In the genomic region with DNA sequence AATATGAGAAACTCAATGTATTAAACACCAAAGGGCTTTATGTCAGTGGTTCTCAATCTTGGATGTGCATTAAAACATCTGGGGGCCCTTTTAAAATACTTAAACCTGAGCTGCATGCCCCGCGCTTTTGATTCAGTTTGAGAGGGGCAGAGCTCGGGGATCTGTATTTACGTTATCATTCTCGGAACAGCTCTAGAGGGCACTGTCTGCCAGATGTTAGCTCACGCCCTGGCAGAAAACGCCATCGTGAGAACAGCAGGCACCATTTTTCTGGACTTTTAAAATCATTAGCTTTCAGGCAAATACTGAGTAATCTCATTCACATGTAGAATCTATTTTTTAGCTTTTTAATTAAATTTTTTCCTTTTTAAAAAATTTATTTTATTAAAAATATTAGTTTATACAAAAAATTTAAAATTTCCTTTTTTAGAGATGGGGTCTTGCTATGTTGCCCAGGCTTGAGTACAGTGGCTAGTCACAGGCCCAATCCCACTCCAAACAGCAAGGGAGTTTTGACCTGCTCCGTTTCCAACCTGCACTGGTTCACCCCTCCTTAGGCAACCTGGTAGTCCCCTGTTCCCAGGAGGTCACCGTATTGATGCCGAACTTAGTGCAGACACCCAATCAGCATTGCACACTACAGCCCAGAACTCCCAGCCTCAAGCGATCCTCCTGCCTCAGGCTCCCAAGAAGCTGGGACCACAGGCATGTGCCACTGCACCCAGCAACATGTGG, we compare ENCODE assay signal across 1 cellular context.
TF ChIP-seq lines count a peak whose summit lies in the region.

No MANE protein-coding gene starts in this region.

TF ChIP-seq in Ishikawa, 13 proteins besides CTCF, POLR2A, EP300 and RAD21 (continued from another document):
- TF ChIP-seq, protein P1, sequence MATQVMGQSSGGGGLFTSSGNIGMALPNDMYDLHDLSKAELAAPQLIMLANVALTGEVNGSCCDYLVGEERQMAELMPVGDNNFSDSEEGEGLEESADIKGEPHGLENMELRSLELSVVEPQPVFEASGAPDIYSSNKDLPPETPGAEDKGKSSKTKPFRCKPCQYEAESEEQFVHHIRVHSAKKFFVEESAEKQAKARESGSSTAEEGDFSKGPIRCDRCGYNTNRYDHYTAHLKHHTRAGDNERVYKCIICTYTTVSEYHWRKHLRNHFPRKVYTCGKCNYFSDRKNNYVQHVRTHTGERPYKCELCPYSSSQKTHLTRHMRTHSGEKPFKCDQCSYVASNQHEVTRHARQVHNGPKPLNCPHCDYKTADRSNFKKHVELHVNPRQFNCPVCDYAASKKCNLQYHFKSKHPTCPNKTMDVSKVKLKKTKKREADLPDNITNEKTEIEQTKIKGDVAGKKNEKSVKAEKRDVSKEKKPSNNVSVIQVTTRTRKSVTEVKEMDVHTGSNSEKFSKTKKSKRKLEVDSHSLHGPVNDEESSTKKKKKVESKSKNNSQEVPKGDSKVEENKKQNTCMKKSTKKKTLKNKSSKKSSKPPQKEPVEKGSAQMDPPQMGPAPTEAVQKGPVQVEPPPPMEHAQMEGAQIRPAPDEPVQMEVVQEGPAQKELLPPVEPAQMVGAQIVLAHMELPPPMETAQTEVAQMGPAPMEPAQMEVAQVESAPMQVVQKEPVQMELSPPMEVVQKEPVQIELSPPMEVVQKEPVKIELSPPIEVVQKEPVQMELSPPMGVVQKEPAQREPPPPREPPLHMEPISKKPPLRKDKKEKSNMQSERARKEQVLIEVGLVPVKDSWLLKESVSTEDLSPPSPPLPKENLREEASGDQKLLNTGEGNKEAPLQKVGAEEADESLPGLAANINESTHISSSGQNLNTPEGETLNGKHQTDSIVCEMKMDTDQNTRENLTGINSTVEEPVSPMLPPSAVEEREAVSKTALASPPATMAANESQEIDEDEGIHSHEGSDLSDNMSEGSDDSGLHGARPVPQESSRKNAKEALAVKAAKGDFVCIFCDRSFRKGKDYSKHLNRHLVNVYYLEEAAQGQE (IDR thresholded peaks at IDR 0.05; ENCODE audit: low read depth), result no peak
- no peak for TF ChIP-seq TCF12 (IDR thresholded peaks at IDR 0.05; ENCODE audit: low read depth)
- TF ChIP-seq EGR1 (IDR thresholded peaks at IDR 0.05), result no peak
- no peak for TF ChIP-seq CEBPB (IDR thresholded peaks at IDR 0.05)
- TF ChIP-seq TEAD4 (IDR thresholded peaks at IDR 0.05), result no peak
